In the genomic region with DNA sequence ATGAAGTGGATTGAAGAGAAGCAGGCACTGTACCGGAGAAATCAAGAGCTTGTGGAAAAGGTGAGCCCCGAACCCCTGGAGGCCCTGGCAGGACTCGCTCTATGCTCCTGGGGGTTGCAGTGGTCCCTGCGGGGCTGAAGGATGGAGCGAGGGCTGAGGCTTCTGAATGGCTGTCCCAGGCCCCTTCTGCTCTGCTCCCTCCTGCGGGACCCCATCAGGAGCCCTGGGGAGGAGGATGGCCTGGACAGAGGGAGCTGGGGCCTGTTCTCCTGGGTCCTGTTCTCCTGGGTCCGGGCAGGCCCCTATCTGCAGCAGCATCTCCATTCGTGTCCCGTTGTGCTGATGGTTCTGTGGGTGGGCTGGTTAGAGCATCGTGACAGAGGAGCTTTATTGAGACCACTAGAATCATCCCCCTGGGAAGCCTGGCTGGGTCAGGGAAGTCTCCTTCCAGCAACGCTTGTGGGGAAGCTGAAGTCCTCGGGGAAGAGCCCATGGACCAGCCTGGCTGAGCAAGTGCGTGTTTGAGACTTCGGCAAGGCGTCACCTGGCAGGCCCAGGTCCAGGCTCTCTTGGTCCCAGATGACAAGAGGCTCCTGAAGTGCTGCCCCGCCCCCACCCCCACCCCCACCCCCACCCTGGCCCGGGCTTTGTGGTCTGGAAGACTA, we compare ENCODE assay signal across 20 cellular contexts. TPM values are rescaled to one million over a fixed set of nuclear protein-coding genes. Genes with fewer than 3 reads are reported as not detected.
A peak's percentile ranks its signal among the peaks of the same experiment; 100 is the strongest.
DNase-seq lines count a peak whose midpoint lies in the region; ATAC-seq, FAIRE-seq and TF ChIP-seq lines count a peak whose summit lies in the region.
"Had no signal": no experiment of that assay in that cellular context is flagged by ENCODE, and none has a peak within 500 bp of the region (broad histone marks: within the 10 kb centered on the region; RNA-seq: fewer than 3 reads in every experiment).

No MANE protein-coding gene starts in this region.

- H3K9me3 ChIP-seq in BLaER1 (no peaks in the 10 kb centered on the region), kidney (ENCODE audit: control insufficient read depth in 1 of 2, low read length in 2 of 2) (no peaks in the 10 kb centered on the region)

- intact Hi-C loops in kidney (cut with DNase I) (no loop called here), posterior vena cava (cut with DNase I) (loop anchor here in 1 of 2 donors (10.0 kb wide), 1 partner anchor 261 kb away; no protein-coding TSS in a partner anchor)

- H3K36me3 ChIP-seq in BLaER1 (no peaks in the 10 kb centered on the region), kidney (ENCODE audit: control insufficient read depth in 1 of 2, insufficient read depth in 2 of 2, low read length in 2 of 2) (no peaks in the 10 kb centered on the region)

- DNase-seq in activated naive CD4-positive, alpha-beta T cell treated with anti-CD3 and anti-CD28 coated beads, Interleukin-2, amount 50 U/mL, for 16 hours, result peak; percentile 11
- no peak for DNase-seq in activated naive CD4-positive, alpha-beta T cell treated with Interleukin-2 at 50 U/mL for 16 hours
- peak; percentile 39 for DNase-seq in kidney
- peak; percentile 62 for DNase-seq in posterior vena cava (ENCODE audit: low spot score)
- no peak for DNase-seq in NCI-H748 treated with DMSO at 0.1 percent for 48 hours (lab: John Stamatoyannopoulos, UW)
- DNase-seq in NCI-H774 (lab: John Stamatoyannopoulos, UW), result no peak
- DNase-seq: AML-193; DMS79; KBM-7; MM.1S; NCI-H1048; NCI-H1417 treated with DMSO at 0.1 percent for 48 hours; NCI-H187; NCI-H446; NK-92 treated with Interleukin-12 subunit alpha and Interleukin-12 subunit beta, amount 100 ng/mL, for 24 hours had no signal

- H3K27ac ChIP-seq in BLaER1 (no peak overlapping the region), kidney (ENCODE audit: low read depth in 2 of 2, low read length in 2 of 2) (no peak overlapping the region)
- H3K27ac ChIP-seq: HL-60, RWPE1 had no signal

- peak overlapping the region; percentile 34 for H3K4me2 ChIP-seq in BLaER1

- no peak for FAIRE-seq in kidney (lab: Jason Lieb, UNC)

- no peaks in the 10 kb centered on the region for H4K20me1 ChIP-seq in BLaER1

- no peak for TF ChIP-seq CTCF in kidney (IDR thresholded peaks at IDR 0.05; ENCODE audit: borderline replicate concordance, extremely low read depth, insufficient read depth)

- H3K27me3 ChIP-seq in BLaER1, result peaks cover 18% of the 10 kb centered on the region

- H3K4me3 ChIP-seq in BLaER1 (no peak overlapping the region), kidney (ENCODE audit: low read length in 2 of 2) (no peak overlapping the region)

- ATAC-seq in esophagus mucosa, result no peak

- H3K4me1 ChIP-seq in BLaER1, result peaks cover 20% of the 10 kb centered on the region
- H3K4me1 ChIP-seq in kidney (ENCODE audit: control insufficient read depth in 1 of 2, insufficient read depth in 1 of 2, low read depth in 1 of 2, low read length in 2 of 2), result no peaks in the 10 kb centered on the region

- H3K9ac ChIP-seq in BLaER1 (no peak overlapping the region), kidney (ENCODE audit: low read length in 2 of 2) (no peak overlapping the region)

RNA-seq across cellular contexts. Expression of gene DPYSL4, which starts 41.1 kb away (rescaled TPM):
- total RNA-seq in kidney (0.60 TPM), posterior vena cava (1 to 10 TPM; 1.4 to 2.1 TPM), esophagus mucosa (1.6 TPM)
- polyA plus RNA-seq in kidney (ENCODE audit: insufficient read depth, low read depth, low replicate concordance), result not detected
- total RNA-seq: HT-29 had no signal

Comparison
In these comparisons a context has a peak if more than half of its experiments do, and no peak if none do; other contexts are left out.
1. DNase-seq: peak in activated naive CD4-positive, alpha-beta T cell treated with anti-CD3 and anti-CD28 coated beads, Interleukin-2, amount 50 U/mL, for 16 hours (single experiment), kidney (single experiment) and posterior vena cava (single experiment); none in activated naive CD4-positive, alpha-beta T cell treated with Interleukin-2 at 50 U/mL for 16 hours (single experiment), NCI-H748 treated with DMSO at 0.1 percent for 48 hours (single experiment) and NCI-H774 (single experiment).